In genomic region chr1:87236585-87236984, GRCh38 we compare ENCODE assay signal across 14 cellular contexts.
"Had no signal": no experiment of that assay in that cellular context is flagged by ENCODE, and none has a peak within 500 bp of the region (broad histone marks: within the 10 kb centered on the region; RNA-seq: fewer than 3 reads in every experiment).

No MANE protein-coding gene starts in this region.

- H3K36me3 ChIP-seq: cardiac muscle cell, lower lobe of right lung, thyroid gland had no signal

- ATAC-seq: lower lobe of right lung had no signal

- FAIRE-seq: astrocyte, colon, urothelium cell line had no signal

- H3K9ac ChIP-seq: parathyroid adenoma had no signal

- H3K4me3 ChIP-seq: cardiac muscle cell, lower lobe of right lung, thyroid gland had no signal

- H3K27me3 ChIP-seq: cardiac muscle cell, thyroid gland had no signal

- H2AFZ ChIP-seq: parathyroid adenoma had no signal

- H3K27ac ChIP-seq: cardiac muscle cell, lower lobe of right lung, parathyroid adenoma, thyroid gland had no signal

- DNase-seq: activated CD4-positive, alpha-beta T cell treated with anti-CD3 and anti-CD28 coated beads, Interleukin-2, amount 50 U/mL, for 48 hours; activated CD4-positive, CD25-positive, alpha-beta regulatory T cell treated with anti-CD3 and anti-CD28 coated beads, Interleukin-2, amount 50 U/mL, for 72 hours; activated naive CD4-positive, alpha-beta T cell treated with anti-CD3 and anti-CD28 coated beads for 36 hours; lower lobe of right lung; midbrain; retina; stimulated activated CD4-positive, alpha-beta T cell treated with anti-CD3 and anti-CD28 coated beads, Interleukin-15, amount 100 ng/mL, for 24 hours; stimulated activated CD4-positive, alpha-beta T cell treated with anti-CD3 and anti-CD28 coated beads, Interleukin-4, amount 100 ng/mL, for 4 hours; thyroid gland had no signal

- H3K4me1 ChIP-seq: lower lobe of right lung, parathyroid adenoma, thyroid gland had no signal

- H3K79me2 ChIP-seq: parathyroid adenoma had no signal

- H3K9me3 ChIP-seq: lower lobe of right lung, thyroid gland had no signal
